Comparison of ENCODE assay signal across 23 cellular contexts in the genomic region with DNA sequence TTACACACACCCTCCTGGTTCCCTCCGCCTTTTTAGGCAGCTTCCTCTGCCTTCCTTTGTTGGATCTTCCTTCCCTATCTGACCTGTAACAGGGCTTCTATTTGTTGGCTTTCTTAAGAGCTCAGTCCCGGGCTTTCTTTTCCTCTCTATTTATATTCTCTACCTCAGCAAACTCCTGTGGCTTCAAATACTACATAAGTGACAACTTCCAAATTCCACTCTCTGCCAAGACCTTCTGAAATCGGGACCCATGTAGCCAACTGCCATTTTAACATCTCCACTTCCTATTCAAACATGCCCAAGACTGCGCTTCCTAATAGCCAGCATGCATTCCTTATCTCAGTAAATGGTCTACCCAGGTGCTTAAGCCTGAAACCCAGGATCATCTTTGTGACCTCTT.
"Had no signal": no experiment of that assay in that cellular context is flagged by ENCODE, and none has a peak within 500 bp of the region (broad histone marks: within the 10 kb centered on the region; RNA-seq: fewer than 3 reads in every experiment).

No MANE protein-coding gene starts in this region.

- H3K27me3 ChIP-seq: ascending aorta, MG63 had no signal

- H3K9ac ChIP-seq: KMS-11 had no signal

- ATAC-seq: activated CD4-positive, alpha-beta T cell treated with anti-CD3 and anti-CD28 coated beads for 36 hours; activated CD8-positive, alpha-beta T cell treated with anti-CD3 and anti-CD28 coated beads for 36 hours; activated naive CD4-positive, alpha-beta T cell treated with anti-CD3 and anti-CD28 coated beads, Interleukin-2, amount 50 U/mL, for 72 hours; activated naive CD8-positive, alpha-beta T cell treated with anti-CD3 and anti-CD28 coated beads, Interleukin-2, amount 50 U/mL, for 24 hours; activated T-cell treated with anti-CD3 and anti-CD28 coated beads, Interleukin-2, amount 50 U/mL, for 72 hours had no signal

- H3K9me3 Mint-ChIP-seq: activated CD8-positive, alpha-beta T cell treated with anti-CD3 and anti-CD28 coated beads for 36 hours; activated naive CD4-positive, alpha-beta T cell treated with anti-CD3 and anti-CD28 coated beads, Interleukin-2, amount 50 U/mL, for 72 hours; activated naive CD8-positive, alpha-beta T cell treated with anti-CD3 and anti-CD28 coated beads, Interleukin-2, amount 50 U/mL, for 24 hours; activated T-helper 2 cell treated with anti-CD3 and anti-CD28 coated beads, Interferon-gamma antibody, Interleukin-2, Interleukin-4, amounts not matched to agents 10 μg/mL and 5 μg/mL and 100 μg/mL, durations not matched to agents 14 hours and 24 hours and 36 hours had no signal

- H3K27ac ChIP-seq: ascending aorta, KMS-11, VCaP had no signal

- H3K9me3 ChIP-seq: ascending aorta, MG63 had no signal

- DNase-seq: activated CD4-positive, alpha-beta T cell treated with anti-CD3 and anti-CD28 coated beads for 36 hours; activated CD8-positive, alpha-beta memory T cell treated with anti-CD3 and anti-CD28 coated beads, Interleukin-2, amount 50 U/mL, for 4 hours; activated CD8-positive, alpha-beta T cell treated with anti-CD3 and anti-CD28 coated beads for 36 hours; activated naive CD8-positive, alpha-beta T cell treated with anti-CD3 and anti-CD28 coated beads, Interleukin-2, amount 50 U/mL, for 24 hours; activated T-cell treated with anti-CD3 and anti-CD28 coated beads, Interleukin-2, amount 50 U/mL, for 72 hours; amniotic stem cell; caudate nucleus; MG63; MV-4-11; NCI-H1105; NCI-H1436; NCI-H1694 treated with DMSO at 0.1 percent for 48 hours; NCI-H2029 treated with DMSO at 0.1 percent for 48 hours; NCI-H345; NCI-H510A; NCI-H526 treated with DMSO at 0.1 percent for 48 hours; NCI-H82; SIG-M5 had no signal

- H3K4me3 ChIP-seq: ascending aorta, MG63 had no signal

- H3K4me2 ChIP-seq: KMS-11 had no signal

- H3K4me3 Mint-ChIP-seq: activated CD4-positive, alpha-beta T cell treated with anti-CD3 and anti-CD28 coated beads for 36 hours; activated CD8-positive, alpha-beta T cell treated with anti-CD3 and anti-CD28 coated beads for 36 hours; activated naive CD8-positive, alpha-beta T cell treated with anti-CD3 and anti-CD28 coated beads, Interleukin-2, amount 50 U/mL, for 24 hours; activated T-cell treated with anti-CD3 and anti-CD28 coated beads, Interleukin-2, amount 50 U/mL, for 72 hours had no signal

- H3K27me3 Mint-ChIP-seq: activated CD4-positive, alpha-beta T cell treated with anti-CD3 and anti-CD28 coated beads for 36 hours; activated CD8-positive, alpha-beta T cell treated with anti-CD3 and anti-CD28 coated beads for 36 hours; activated naive CD8-positive, alpha-beta T cell treated with anti-CD3 and anti-CD28 coated beads, Interleukin-2, amount 50 U/mL, for 24 hours had no signal

- H3K27ac Mint-ChIP-seq: activated CD4-positive, alpha-beta T cell treated with anti-CD3 and anti-CD28 coated beads for 36 hours; activated CD8-positive, alpha-beta T cell treated with anti-CD3 and anti-CD28 coated beads for 36 hours; activated naive CD4-positive, alpha-beta T cell treated with anti-CD3 and anti-CD28 coated beads, Interleukin-2, amount 50 U/mL, for 72 hours; activated naive CD8-positive, alpha-beta T cell treated with anti-CD3 and anti-CD28 coated beads, Interleukin-2, amount 50 U/mL, for 24 hours; activated T-cell treated with anti-CD3 and anti-CD28 coated beads, Interleukin-2, amount 50 U/mL, for 72 hours; activated T-helper 2 cell treated with anti-CD3 and anti-CD28 coated beads, Interferon-gamma antibody, Interleukin-2, Interleukin-4, amounts not matched to agents 10 μg/mL and 5 μg/mL and 100 μg/mL, durations not matched to agents 14 hours and 24 hours and 36 hours had no signal

- H3K36me3 ChIP-seq: ascending aorta, MG63 had no signal
